In genomic region chr10:43671659-43672555, GRCh38 we compare ENCODE assay signal across 8 cellular contexts. TPM values are rescaled to one million over a fixed set of nuclear protein-coding genes. Genes with fewer than 3 reads are reported as not detected.
A peak's percentile ranks its signal among the peaks of the same experiment; 100 is the strongest.
DNase-seq lines count a peak whose midpoint lies in the region; ATAC-seq and TF ChIP-seq lines count a peak whose summit lies in the region.
"Had no signal": no experiment of that assay in that cellular context is flagged by ENCODE, and none has a peak within 500 bp of the region (broad histone marks: within the 10 kb centered on the region; RNA-seq: fewer than 3 reads in every experiment).

No MANE protein-coding gene starts in this region.

- POLR2A ChIA-PET in HCT116 (lab: Charles Lee), result no interaction called here

- peak overlapping the region; percentile 37 to 45 for H3K18ac ChIP-seq in mesenchymal stem cell (ENCODE audit: low read depth in 1 of 2, low read length in 2 of 2)

- no peak overlapping the region for H3K14ac ChIP-seq in mesenchymal stem cell (ENCODE audit: low read length in 2 of 2)

- peaks cover 3% of the 10 kb centered on the region for H3K27me3 Mint-ChIP-seq in endothelial cell (ENCODE audit: unreplicated experiment)

- no TSS peak for BruUV-seq in HCT116 (replicated peaks; lab: Mats Ljungman, UMichigan)

- H3K4me3 Mint-ChIP-seq in endothelial cell (ENCODE audit: unreplicated experiment), result no peak overlapping the region
- H3K4me3 Mint-ChIP-seq: stimulated activated naive CD8-positive, alpha-beta T cell treated with anti-CD3 and anti-CD28 coated beads, Interleukin-15, Interleukin-2, amounts not matched to agents 100 ng/mL and 50 ng/mL, for 24 hours had no signal

- H2AK5ac ChIP-seq in mesenchymal stem cell (ENCODE audit: low read length, severe bottlenecking), result no peak overlapping the region

- H4K91ac ChIP-seq in mesenchymal stem cell (ENCODE audit: low read length), result peak overlapping the region; percentile 43

- H3K79me1 ChIP-seq in mesenchymal stem cell (replicated peaks; ENCODE audit: low read length, poor library complexity, severe bottlenecking), result no peaks in the 10 kb centered on the region

- H3K4me1 Mint-ChIP-seq in endothelial cell (ENCODE audit: unreplicated experiment), result no peaks in the 10 kb centered on the region

- H3K79me2 ChIP-seq in HCT116 (ENCODE audit: insufficient read depth, low read length), result no peaks in the 10 kb centered on the region

- peak overlapping the region; percentile 15 for H2BK15ac ChIP-seq in mesenchymal stem cell (ENCODE audit: low read depth, poor library complexity, severe bottlenecking)

- H3K4me2 ChIP-seq in HCT116 (ENCODE audit: low read length), result no peak overlapping the region
- H3K4me2 ChIP-seq in mesenchymal stem cell (ENCODE audit: low read length, poor library complexity, severe bottlenecking), result no peak overlapping the region

- peak; percentile 82 for DNase-seq in GM03348 (ENCODE audit: low spot score)
- DNase-seq in HCT116 (ENCODE audit: low read depth, low spot score), result peak; percentile 47
- peak; percentile 6 for DNase-seq in NCI-H146 treated with DMSO at 0.1 percent for 48 hours (lab: John Stamatoyannopoulos, UW; ENCODE audit: unreplicated experiment)
- peak; percentile 28 to 65 for DNase-seq in activated CD4-positive, alpha-beta T cell treated with anti-CD3 and anti-CD28 coated beads for 4 hours
- peak; percentile 62 for DNase-seq in endothelial cell (ENCODE audit: low spot score)
- DNase-seq in mesenchymal stem cell, result peak; percentile 73
- peak; percentile 59 for DNase-seq in upper lobe of right lung

- H3K9me2 ChIP-seq in HCT116 (ENCODE audit: insufficient read depth), result no peaks in the 10 kb centered on the region

- H2BK12ac ChIP-seq in mesenchymal stem cell (ENCODE audit: low read length in 2 of 2), result peak overlapping the region; percentile 44 to 51

- H3K27ac Mint-ChIP-seq in endothelial cell (ENCODE audit: unreplicated experiment), result no peak overlapping the region
- H3K27ac Mint-ChIP-seq: stimulated activated naive CD8-positive, alpha-beta T cell treated with anti-CD3 and anti-CD28 coated beads, Interleukin-15, Interleukin-2, amounts not matched to agents 100 ng/mL and 50 ng/mL, for 24 hours had no signal

- H3K4ac ChIP-seq in mesenchymal stem cell (ENCODE audit: low read depth in 1 of 2, low read length in 2 of 2), result no peak overlapping the region

- H2AFZ ChIP-seq in HCT116 (ENCODE audit: low read depth, low read length, poor library complexity, severe bottlenecking), result no peak overlapping the region
- H2AFZ ChIP-seq in mesenchymal stem cell (ENCODE audit: low read depth, low read length), result no peak overlapping the region

- RAD21 ChIA-PET in HCT116 (lab: Charles Lee; ENCODE audit: low non-redundant PET in 1 of 2, low total read pairs in 2 of 2, uncharacterized antibody in 2 of 2, unreplicated experiment in 2 of 2), result no interaction called here

- H3K36me3 Mint-ChIP-seq in endothelial cell (ENCODE audit: low read depth, unreplicated experiment), result no peaks in the 10 kb centered on the region

- TF ChIP-seq RAD21 in HCT116 (IDR thresholded peaks at IDR 0.05; ENCODE audit: low read depth), result peak; percentile 88

- H3K4me3 ChIP-seq in HCT116 (replicated peaks in 1 of 2; ENCODE audit: low read depth in 1 of 2, low read length in 2 of 2) (no peak overlapping the region), mesenchymal stem cell (ENCODE audit: insufficient read depth in 1 of 2, low read depth in 1 of 2, low read length in 2 of 2) (no peak overlapping the region), upper lobe of right lung (no peak overlapping the region)

- no peak overlapping the region for H3K23ac ChIP-seq in mesenchymal stem cell (ENCODE audit: low read length in 2 of 2)

- no peak overlapping the region for H2BK5ac ChIP-seq in mesenchymal stem cell (ENCODE audit: low read depth, low read length, poor library complexity, severe bottlenecking)

- 36% methylated on average over 18 of the region's 18 CpGs for WGBS in mesenchymal stem cell

- H3K9me3 Mint-ChIP-seq in endothelial cell (ENCODE audit: unreplicated experiment), result no peaks in the 10 kb centered on the region
- H3K9me3 Mint-ChIP-seq: stimulated activated naive CD8-positive, alpha-beta T cell treated with anti-CD3 and anti-CD28 coated beads, Interleukin-15, Interleukin-2, amounts not matched to agents 100 ng/mL and 50 ng/mL, for 24 hours had no signal

- CTCF ChIA-PET in HCT116 (lab: Charles Lee), result interaction anchor here (1.0 to 3.0 kb wide), 2 partner anchors 12 to 714 kb away, joined by 3 to 13 read pairs; no protein-coding TSS in a partner anchor

- H4K20me1 ChIP-seq in HCT116 (ENCODE audit: insufficient read depth), result no peaks in the 10 kb centered on the region

- intact Hi-C loops in HCT116 (cut with micrococcal nuclease), result loop anchor here (1.0 to 10.0 kb wide), 6 partner anchors 213 to 1193 kb away; no protein-coding TSS in a partner anchor
- intact Hi-C loops in upper lobe of right lung (cut with DNase I), result loop anchor here (5.0 kb wide), 2 partner anchors 715 to 1185 kb away; partner anchors contain the start of gene CXCL12

- H4K8ac ChIP-seq in mesenchymal stem cell (ENCODE audit: low read length), result no peak overlapping the region

- ATAC-seq in HCT116 (peak; percentile 88), upper lobe of right lung (peak; percentile 86)

- H3K9ac ChIP-seq in HCT116 (ENCODE audit: low read length) (no peak overlapping the region), mesenchymal stem cell (ENCODE audit: low read length) (no peak overlapping the region)

- H3K27me3 ChIP-seq in HCT116 (ENCODE audit: insufficient read depth, low read length) (no peaks in the 10 kb centered on the region), mesenchymal stem cell (ENCODE audit: control insufficient read depth in 1 of 2, insufficient read depth in 1 of 2, low read length in 2 of 2) (peaks cover 9 to 36% of the 10 kb centered on the region in 2 experiments), upper lobe of right lung (peaks cover 17% of the 10 kb centered on the region)

- no peak for TF ChIP-seq POLR2A in HCT116 (IDR thresholded peaks at IDR 0.05; ENCODE audit: borderline replicate concordance, extremely low read depth, insufficient read depth, insufficient read length)

- no peaks in the 10 kb centered on the region for H3K4me1 ChIP-seq in HCT116 (ENCODE audit: control insufficient read depth in 1 of 2, insufficient read depth in 2 of 2, low read length in 2 of 2)
- peaks cover 13% of the 10 kb centered on the region for H3K4me1 ChIP-seq in mesenchymal stem cell (ENCODE audit: control insufficient read depth, insufficient read depth, low read depth, low read length)
- no peaks in the 10 kb centered on the region for H3K4me1 ChIP-seq in upper lobe of right lung

- TF ChIP-seq CTCF in HCT116 (IDR thresholded peaks at IDR 0.05 in 2 of 3, conservative IDR thresholded peaks at IDR 0.05 in 1 of 3; ENCODE audit: borderline replicate concordance in 1 of 3, insufficient read depth in 1 of 3, low read depth in 2 of 3, low read length in 2 of 3), result peak; percentile 56 to 80 (median 64)
- TF ChIP-seq CTCF in endothelial cell (IDR thresholded peaks at IDR 0.05; ENCODE audit: unreplicated experiment), result peak; percentile 93
- peak; percentile 77 for TF ChIP-seq CTCF in upper lobe of right lung (IDR thresholded peaks at IDR 0.05)

- H3K36me3 ChIP-seq in HCT116 (ENCODE audit: control insufficient read depth in 1 of 2, insufficient read depth in 2 of 2, low read length in 2 of 2), result no peaks in the 10 kb centered on the region
- no peaks in the 10 kb centered on the region for H3K36me3 ChIP-seq in mesenchymal stem cell (ENCODE audit: control insufficient read depth in 1 of 2, insufficient read depth in 2 of 2, low read depth in 1 of 2, low read length in 2 of 2)
- H3K36me3 ChIP-seq in upper lobe of right lung, result no peaks in the 10 kb centered on the region

- H3K9me3 ChIP-seq in HCT116 (ENCODE audit: control insufficient read depth in 1 of 2, insufficient read depth in 1 of 2, low read depth in 1 of 2, low read length in 2 of 2), result no peaks in the 10 kb centered on the region
- H3K9me3 ChIP-seq in mesenchymal stem cell (ENCODE audit: control insufficient read depth, low read length), result peaks cover 7% of the 10 kb centered on the region
- no peaks in the 10 kb centered on the region for H3K9me3 ChIP-seq in upper lobe of right lung

- H3K27ac ChIP-seq in HCT116 (ENCODE audit: low read depth, low read length), result no peak overlapping the region
- no peak overlapping the region for H3K27ac ChIP-seq in mesenchymal stem cell (ENCODE audit: low read length, poor library complexity, severe bottlenecking)
- no peak overlapping the region for H3K27ac ChIP-seq in upper lobe of right lung

- no peak overlapping the region for H2BK120ac ChIP-seq in mesenchymal stem cell (ENCODE audit: low read depth, low read length)

TF ChIP-seq in HCT116, 20 proteins besides CTCF, POLR2A, EP300 and RAD21:
- TF ChIP-seq FOSL1 (IDR thresholded peaks at IDR 0.05; ENCODE audit: low read depth) (no peak), SRF (IDR thresholded peaks at IDR 0.05; ENCODE audit: low read depth) (no peak)

RNA-seq across cellular contexts. Expression of gene ZNF32, which starts 23.2 kb away (rescaled TPM):
- total RNA-seq in HCT116 (2021; ENCODE audit: unreplicated experiment), result 10.3 TPM
- 8.5 and 10.9 TPM in 2 replicates for polyA plus RNA-seq in HCT116 (2012)
- total RNA-seq in endothelial cell (ENCODE audit: unreplicated experiment), result 25.7 TPM
- 24.7 TPM for polyA plus RNA-seq in mesenchymal stem cell (2013, experiment 1 of 2)
- polyA plus RNA-seq in mesenchymal stem cell (2013, experiment 2 of 2), result 25.4 TPM
- total RNA-seq in upper lobe of right lung, result 32.3 TPM

Comparison
In these comparisons a context has a peak if more than half of its experiments do, and no peak if none do; other contexts are left out.
1. DNase-seq: peak in every context shown above with its lines; median percentile 82 in GM03348; 73 in mesenchymal stem cell; 62 in endothelial cell; 59 in upper lobe of right lung; 47 in HCT116; 46 in activated CD4-positive, alpha-beta T cell treated with anti-CD3 and anti-CD28 coated beads for 4 hours; 6 in NCI-H146 treated with DMSO at 0.1 percent for 48 hours.